31 cellular contexts compared by ENCODE assay signal in the genomic region with DNA sequence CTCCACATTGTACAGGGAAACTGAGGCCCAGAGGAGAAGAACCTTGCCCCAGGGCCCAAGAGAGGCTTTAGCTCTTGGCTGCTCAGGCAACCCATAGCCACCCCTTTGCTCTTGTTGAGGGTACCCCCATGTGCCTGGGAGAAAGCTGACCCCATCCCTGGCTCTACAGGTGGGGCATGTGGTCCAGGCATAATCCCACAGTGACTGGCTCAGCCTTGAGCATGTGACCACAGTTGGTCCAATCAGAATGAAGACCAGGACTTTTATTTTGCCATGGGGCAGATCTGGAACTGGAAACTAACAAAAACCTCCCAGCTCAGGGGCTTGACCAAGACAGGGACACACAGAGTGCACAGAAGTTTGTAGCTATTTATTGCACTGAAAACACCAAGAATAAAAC. TPM values are rescaled to one million over a fixed set of nuclear protein-coding genes. Genes with fewer than 3 reads are reported as not detected.
A peak's percentile ranks its signal among the peaks of the same experiment; 100 is the strongest.
DNase-seq lines count a peak whose midpoint lies in the region; ATAC-seq and TF ChIP-seq lines count a peak whose summit lies in the region.
"Had no signal": no experiment of that assay in that cellular context is flagged by ENCODE, and none has a peak within 500 bp of the region (broad histone marks: within the 10 kb centered on the region; RNA-seq: fewer than 3 reads in every experiment).

No MANE protein-coding gene starts in this region.

- ATAC-seq in HG03139 (IDR thresholded peaks at IDR 0.05; ENCODE audit: unreplicated experiment) (no peak), mucosa of descending colon (no peak)
- ATAC-seq: body of pancreas had no signal

- H3K4me3 ChIP-seq in adipocyte (ENCODE audit: low read length) (no peak overlapping the region), mucosa of descending colon (no peak overlapping the region)
- H3K4me3 ChIP-seq: adrenal gland; BLaER1 treated with 17β-estradiol and CSF1 and Interleukin-3, amounts not matched to agents 10 nM and 100 nM; body of pancreas; dorsolateral prefrontal cortex; lung; PC-9; right atrium auricular region; smooth muscle cell; tibial artery had no signal

- DNase-seq in AG20443 (ENCODE audit: low spot score) (peak; percentile 33), LHCN-M2 (ENCODE audit: low read depth) (peak; percentile 14), adipocyte (ENCODE audit: low read depth) (peak; percentile 27), iPS-NIHi7 (ENCODE audit: extremely low spot score) (peak; percentile 47), NCI-H2196 treated with DMSO at 0.1 percent for 48 hours (lab: John Stamatoyannopoulos, UW; ENCODE audit: unreplicated experiment) (no peak), NCI-H69 (lab: John Stamatoyannopoulos, UW) (no peak), mucosa of descending colon (no peak)
- DNase-seq: activated CD4-positive, alpha-beta T cell treated with anti-CD3 and anti-CD28 coated beads, Interleukin-2, amount 10 ng/mL, durations not matched to agents 7 days and 5 days; activated naive CD4-positive, alpha-beta T cell; activated T-cell treated with anti-CD3 and anti-CD28 coated beads, Interleukin-2, amount 50 U/mL, for 48 hours; adrenal gland; body of pancreas; DMS79; GDM1; glutamatergic neuron; HFFc6; NCI-H1105; NCI-H1930; NCI-H446 treated with DMSO at 0.1 percent for 48 hours; NK-92 treated with Interleukin-12 subunit alpha and Interleukin-12 subunit beta, amount 100 ng/mL, for 24 hours; PC-9; SHP77; tibial artery had no signal

- no peak for TF ChIP-seq CTCF in mucosa of descending colon (IDR thresholded peaks at IDR 0.05)

- no peak overlapping the region for H3K9ac ChIP-seq in adipocyte (ENCODE audit: low read length)
- H3K9ac ChIP-seq: parathyroid adenoma had no signal

- no peaks in the 10 kb centered on the region for H3K27me3 ChIP-seq in adipocyte (replicated peaks; ENCODE audit: control insufficient read depth, insufficient read depth, low read length)
- H3K27me3 ChIP-seq: BLaER1 treated with 17β-estradiol and CSF1 and Interleukin-3, amounts not matched to agents 10 nM and 100 nM; body of pancreas; dorsolateral prefrontal cortex; right atrium auricular region; tibial artery had no signal

- H3K4me1 ChIP-seq in adipocyte (ENCODE audit: control insufficient read depth, insufficient read depth, low read length) (peaks cover 27% of the 10 kb centered on the region), mucosa of descending colon (ENCODE audit: low read depth) (peaks cover 28% of the 10 kb centered on the region)
- H3K4me1 ChIP-seq: adrenal gland, body of pancreas, parathyroid adenoma had no signal

- intact Hi-C loops in mucosa of descending colon (cut with DNase I, micrococcal nuclease), result loop anchor here in 1 of 2 donors (2.0 kb wide), 1 partner anchor 58 kb away; no protein-coding TSS in a partner anchor

- no peaks in the 10 kb centered on the region for H3K36me3 ChIP-seq in adipocyte (ENCODE audit: control insufficient read depth, insufficient read depth, low read length, severe bottlenecking)
- H3K36me3 ChIP-seq in mucosa of descending colon (ENCODE audit: low read depth), result no peaks in the 10 kb centered on the region
- H3K36me3 ChIP-seq: adrenal gland; BLaER1 treated with 17β-estradiol and CSF1 and Interleukin-3, amounts not matched to agents 10 nM and 100 nM; right atrium auricular region; tibial artery had no signal

- H3K9me3 ChIP-seq in adipocyte (ENCODE audit: control insufficient read depth, low read length) (no peaks in the 10 kb centered on the region), mucosa of descending colon (no peaks in the 10 kb centered on the region)
- H3K9me3 ChIP-seq: adrenal gland; BLaER1 treated with 17β-estradiol and CSF1 and Interleukin-3, amounts not matched to agents 10 nM and 100 nM; body of pancreas; right atrium auricular region; tibial artery had no signal

RNA-seq across cellular contexts. Expression of gene SLC6A7, which starts 29.3 kb away (rescaled TPM):
- not detected in 2 replicates for total RNA-seq in LHCN-M2 (2014; rRNA removed)
- not detected for polyA plus RNA-seq in LHCN-M2 (2012)
- 10 to 100 TPM; 15.2 to 26.4 (median 18.9) TPM for total RNA-seq in mucosa of descending colon
- total RNA-seq: activated CD4-positive, alpha-beta T cell treated with anti-CD3 and anti-CD28 coated beads, Interleukin-2, amount 10 ng/mL, durations not matched to agents 7 days and 5 days; adrenal gland; body of pancreas; HFFc6; neural crest cell; PC-9; right atrium auricular region; smooth muscle cell had no signal
- polyA plus RNA-seq: adrenal gland had no signal

RNA-seq across cellular contexts. Expression of gene CDX1, which starts 52.6 kb away (rescaled TPM):
- total RNA-seq in LHCN-M2 (2014; rRNA removed), result not detected in 2 replicates
- not detected for polyA plus RNA-seq in LHCN-M2 (2012)
- total RNA-seq in mucosa of descending colon, result 100 to 1,000 TPM; 140 to 306 (median 302) TPM
- total RNA-seq: activated CD4-positive, alpha-beta T cell treated with anti-CD3 and anti-CD28 coated beads, Interleukin-2, amount 10 ng/mL, durations not matched to agents 7 days and 5 days; body of pancreas; neural crest cell; PC-9; right atrium auricular region had no signal

Comparison
In these comparisons a context has a peak if more than half of its experiments do, and no peak if none do; other contexts are left out.
1. DNase-seq: peak in AG20443 (single experiment), LHCN-M2 (single experiment), adipocyte (single experiment) and iPS-NIHi7 (single experiment); none in NCI-H2196 treated with DMSO at 0.1 percent for 48 hours (single experiment), NCI-H69 (single experiment) and mucosa of descending colon (0 of 3).
2. RNA of gene SLC6A7, which starts 29.3 kb away (total RNA-seq): 15.2 to 26.4 TPM in mucosa of descending colon; not detected in LHCN-M2; every median in the first group is over 10 times any median in the second.
3. RNA of gene CDX1, which starts 52.6 kb away (total RNA-seq): 140 to 306 TPM in mucosa of descending colon; not detected in LHCN-M2; every median in the first group is over 100 times any median in the second.